Comparison of ENCODE assay signal across 8 cellular contexts in genomic region chr10:91220954-91221696, GRCh38. TPM values are rescaled to one million over a fixed set of nuclear protein-coding genes. Genes with fewer than 3 reads are reported as not detected.
DNase-seq lines count a peak whose midpoint lies in the region; ATAC-seq and TF ChIP-seq lines count a peak whose summit lies in the region.

No MANE protein-coding gene starts in this region.

- peak overlapping the region; percentile 88 for H3K4me2 ChIP-seq in DND-41 (ENCODE audit: insufficient read depth, low read length)

- peak overlapping the region; percentile 76 for H3K27ac ChIP-seq in DND-41 (ENCODE audit: low read length)

- peaks cover 23% of the 10 kb centered on the region for H3K36me3 Mint-ChIP-seq in activated CD8-positive, alpha-beta T cell treated with anti-CD3 and anti-CD28 coated beads for 36 hours (ENCODE audit: low read depth)

- H3K36me3 ChIP-seq in DND-41 (ENCODE audit: insufficient read depth, low read length) (peaks cover 40% of the 10 kb centered on the region), neuron (ENCODE audit: insufficient read depth, low read length) (peaks cover 11% of the 10 kb centered on the region)

- H3K4me1 ChIP-seq in DND-41 (ENCODE audit: insufficient read depth, low read length) (peaks cover 59% of the 10 kb centered on the region), neuron (ENCODE audit: insufficient read depth, low read length) (peaks cover 30% of the 10 kb centered on the region)

- H2AFZ ChIP-seq in DND-41 (ENCODE audit: low read depth, low read length) (peak overlapping the region; percentile 49; the same call in 1 of the 2 replicates), neuron (ENCODE audit: low read depth, low read length) (peak overlapping the region; percentile 85)

- H3K9me3 Mint-ChIP-seq in activated CD8-positive, alpha-beta T cell treated with anti-CD3 and anti-CD28 coated beads for 36 hours: no peaks in the 10 kb centered on the region

- peak overlapping the region; percentile 69 for H3K27ac Mint-ChIP-seq in activated CD8-positive, alpha-beta T cell treated with anti-CD3 and anti-CD28 coated beads for 36 hours

- intact Hi-C loops in activated CD8-positive, alpha-beta T cell treated with anti-CD3 and anti-CD28 coated beads for 36 hours (cut with micrococcal nuclease): no loop called here

- H3K9me3 ChIP-seq in DND-41 (ENCODE audit: insufficient read depth, low read length, severe bottlenecking) (no peaks in the 10 kb centered on the region), neuron (ENCODE audit: low read length) (no peaks in the 10 kb centered on the region)

- CTCF ChIA-PET in activated CD8-positive, alpha-beta T cell treated with anti-CD3 and anti-CD28 coated beads for 36 hours (lab: Charles Lee): interaction anchor here (0.6 to 2.5 kb wide), 4 partner anchors 20 to 215 kb away, joined by 3 to 12 read pairs (median 8); no protein-coding TSS in a partner anchor

- H3K27me3 ChIP-seq in DND-41 (ENCODE audit: insufficient read depth, low read length, poor library complexity): no peaks in the 10 kb centered on the region
- H3K27me3 ChIP-seq in neuron (ENCODE audit: insufficient read depth, low read length): no peaks in the 10 kb centered on the region

- H3K4me3 Mint-ChIP-seq in activated CD8-positive, alpha-beta T cell treated with anti-CD3 and anti-CD28 coated beads for 36 hours: peak overlapping the region; percentile 81

- peaks cover 93% of the 10 kb centered on the region for H3K79me2 ChIP-seq in DND-41 (ENCODE audit: insufficient read depth, low read length)

- H4K20me1 ChIP-seq in DND-41 (ENCODE audit: insufficient read depth, low read length): peaks cover 55% of the 10 kb centered on the region

- H3K27me3 Mint-ChIP-seq in activated CD8-positive, alpha-beta T cell treated with anti-CD3 and anti-CD28 coated beads for 36 hours: no peaks in the 10 kb centered on the region

- H3K9ac ChIP-seq in DND-41 (ENCODE audit: low read depth, low read length): peak overlapping the region; percentile 93

- peaks cover 36% of the 10 kb centered on the region for H3K4me1 Mint-ChIP-seq in activated CD8-positive, alpha-beta T cell treated with anti-CD3 and anti-CD28 coated beads for 36 hours (ENCODE audit: low read depth)

- TF ChIP-seq CTCF in DND-41 (IDR thresholded peaks at IDR 0.05; ENCODE audit: borderline replicate concordance, extremely low read depth, low read length, poor library complexity, severe bottlenecking): no peak
- no peak for TF ChIP-seq CTCF in activated CD8-positive, alpha-beta T cell treated with anti-CD3 and anti-CD28 coated beads for 36 hours (IDR thresholded peaks at IDR 0.05)

- POLR2A ChIA-PET in activated CD8-positive, alpha-beta T cell treated with anti-CD3 and anti-CD28 coated beads for 36 hours (lab: Charles Lee): interaction anchor here (0.9 to 2.2 kb wide), 6 partner anchors 9 to 122 kb away, joined by 3 to 8 read pairs (median 6); no protein-coding TSS in a partner anchor

- H3K4me3 ChIP-seq in DND-41 (ENCODE audit: low read depth in 1 of 2, low read length in 2 of 2) (peak overlapping the region; percentile 42 to 63), neuron (ENCODE audit: low read length) (peak overlapping the region; percentile 87)

- DNase-seq in DND-41 (peak; percentile 48), HuH-7 (ENCODE audit: low spot score) (peak; percentile 26), foreskin melanocyte (peak; percentile 20)
- DNase-seq in activated CD8-positive, alpha-beta T cell treated with anti-CD3 and anti-CD28 coated beads for 36 hours: peak; percentile 45
- DNase-seq in effector CD8-positive, alpha-beta T cell (lab: John Stamatoyannopoulos, UW): no peak

- ATAC-seq in DND-41 (ENCODE audit: insufficient read depth, low read depth) (peak; percentile 49), GM21423 (IDR thresholded peaks at IDR 0.05; ENCODE audit: unreplicated experiment) (peak; percentile 24), HG03565 (IDR thresholded peaks at IDR 0.05; ENCODE audit: unreplicated experiment) (no peak)
- peak; percentile 29 for ATAC-seq in activated CD8-positive, alpha-beta T cell treated with anti-CD3 and anti-CD28 coated beads for 36 hours

RNA-seq across cellular contexts. Expression of gene PCGF5, which starts 0.7 kb away (rescaled TPM):
- 10 to 100 TPM; 34.8 to 36.9 TPM for total RNA-seq in activated CD8-positive, alpha-beta T cell treated with anti-CD3 and anti-CD28 coated beads for 36 hours
